15 cellular contexts compared by ENCODE assay signal in the genomic region with DNA sequence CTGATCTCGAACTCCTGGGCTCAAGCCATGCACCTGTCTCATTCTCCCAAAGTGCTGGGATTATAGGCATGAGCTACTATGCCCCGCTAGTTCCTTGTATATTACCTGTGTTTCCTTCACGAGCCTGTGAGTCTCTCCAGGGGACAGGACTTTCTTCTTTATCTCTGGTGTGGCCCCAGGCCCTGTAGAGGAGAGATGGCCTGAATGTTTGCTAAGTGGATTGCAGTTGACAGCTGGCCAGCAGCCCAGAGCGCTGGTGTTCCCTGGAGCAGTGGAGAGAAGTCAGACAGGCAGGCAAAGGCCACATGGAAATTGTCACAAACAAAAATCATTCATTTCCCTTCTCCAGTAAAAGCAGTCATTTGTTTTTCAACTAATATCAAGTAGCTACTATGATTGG. TPM values are rescaled to one million over a fixed set of nuclear protein-coding genes. Genes with fewer than 3 reads are reported as not detected.
A peak's percentile ranks its signal among the peaks of the same experiment; 100 is the strongest.
DNase-seq lines count a peak whose midpoint lies in the region; FAIRE-seq lines count a peak whose summit lies in the region.
"Had no signal": no experiment of that assay in that cellular context is flagged by ENCODE, and none has a peak within 500 bp of the region (broad histone marks: within the 10 kb centered on the region; RNA-seq: fewer than 3 reads in every experiment).

No MANE protein-coding gene starts in this region.

- no peaks in the 10 kb centered on the region for H3K9me3 ChIP-seq in small intestine (ENCODE audit: control insufficient read depth, low read depth)
- H3K9me3 ChIP-seq: Caco-2 had no signal

- no peaks in the 10 kb centered on the region for H3K4me1 ChIP-seq in small intestine (ENCODE audit: control insufficient read depth in 2 of 2, insufficient read depth in 1 of 2, low read depth in 1 of 2, low read length in 1 of 2)
- H3K4me1 ChIP-seq: Caco-2 had no signal

- WGBS in small intestine, 3 donors, result 41 to 66% (median 48%) methylated on average over 4 of the region's 4 CpGs

- H3K4me3 ChIP-seq in small intestine (ENCODE audit: low read depth in 1 of 2, low read length in 2 of 2), result no peak overlapping the region
- H3K4me3 ChIP-seq: skin epidermis had no signal

- DNase-seq in NCI-H2196 (lab: John Stamatoyannopoulos, UW; ENCODE audit: unreplicated experiment) (peak; percentile 37), NCI-H2196 treated with DMSO at 0.1 percent for 48 hours (lab: John Stamatoyannopoulos, UW; ENCODE audit: unreplicated experiment) (no peak), SHP77 (lab: John Stamatoyannopoulos, UW) (peak; percentile 29 to 38), small intestine (peak; percentile 46), kidney tubule cell (ENCODE audit: low spot score) (no peak), NCI-H2171 (lab: John Stamatoyannopoulos, UW) (no peak), GM19240 (ENCODE audit: insufficient read length, low spot score) (no peak)
- DNase-seq: activated CD4-positive, alpha-beta T cell treated with anti-CD3 and anti-CD28 coated beads, Interleukin-2, amount 50 U/mL, for 48 hours; activated naive CD4-positive, alpha-beta T cell treated with Interleukin-2 at 50 U/mL for 16 hours; Caco-2; kidney glomerular epithelial cell; RPMI8226 had no signal

- H3K27me3 ChIP-seq in small intestine (ENCODE audit: control insufficient read depth in 2 of 2, insufficient read depth in 2 of 2, low read length in 2 of 2), result no peaks in the 10 kb centered on the region

- FAIRE-seq in islet of Langerhans (lab: Jason Lieb, UNC), result peak; percentile 51
- no peak for FAIRE-seq in small intestine (lab: Jason Lieb, UNC)
- FAIRE-seq: endothelial cell of umbilical vein had no signal

- H3K36me3 ChIP-seq in small intestine (ENCODE audit: control insufficient read depth in 2 of 2, insufficient read depth in 2 of 2, low read length in 2 of 2), result peaks cover 0 to 7% of the 10 kb centered on the region in 2 donors

- no peak overlapping the region for H3K27ac ChIP-seq in small intestine (ENCODE audit: low read depth in 1 of 2, low read length in 1 of 2)
- H3K27ac ChIP-seq: skin epidermis had no signal

RNA-seq across cellular contexts. Expression of a gene that starts 17.9 kb away (rescaled TPM):
- polyA plus RNA-seq in small intestine, result 10 to 100 TPM in 1 of 3 donors, 1 to 10 TPM in 2; 7.2 to 17.1 (median 7.8) TPM

Comparison
In these comparisons a context has a peak if more than half of its experiments do, and no peak if none do; other contexts are left out.
1. DNase-seq: peak in NCI-H2196 (single experiment), SHP77 (2 of 2) and small intestine (single experiment); none in NCI-H2196 treated with DMSO at 0.1 percent for 48 hours (single experiment), kidney tubule cell (single experiment), NCI-H2171 (single experiment) and GM19240 (single experiment).